ENCODE assay signal across 37 cellular contexts in the genomic region with DNA sequence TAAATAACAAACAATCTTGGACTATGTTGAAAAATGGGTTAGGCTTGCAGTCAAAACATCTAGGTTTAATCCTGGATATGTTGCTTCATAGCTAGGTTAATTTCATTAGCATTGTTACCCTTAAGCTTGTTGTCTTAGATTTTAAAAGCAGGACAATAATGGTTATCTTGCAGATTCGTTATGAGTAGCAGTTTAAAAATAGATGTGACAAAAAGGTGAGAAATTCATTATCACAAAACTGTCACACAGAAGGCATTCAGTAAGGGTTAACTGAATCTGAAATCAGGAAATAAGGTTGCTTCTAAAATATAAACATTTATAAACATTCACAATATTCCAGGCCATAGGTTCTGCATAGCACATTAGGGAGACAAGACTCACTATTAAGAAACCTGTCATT.
"Had no signal": no experiment of that assay in that cellular context is flagged by ENCODE, and none has a peak within 500 bp of the region (broad histone marks: within the 10 kb centered on the region; RNA-seq: fewer than 3 reads in every experiment).

No MANE protein-coding gene starts in this region.

- H3K4me3 ChIP-seq: adrenal gland, body of pancreas, coronary artery, dorsolateral prefrontal cortex, esophagus muscularis mucosa, gastrocnemius medialis, heart left ventricle had no signal

- H3K9me3 ChIP-seq: adrenal gland, body of pancreas, esophagus muscularis mucosa, gastrocnemius medialis had no signal

- H3K4me1 ChIP-seq: adrenal gland, body of pancreas, foreskin keratinocyte, gastrocnemius medialis had no signal

- ATAC-seq: activated CD4-positive, CD25-positive, alpha-beta regulatory T cell treated with anti-CD3 and anti-CD28 coated beads, Interleukin-2, amount 50 U/mL, for 24 hours; activated CD8-positive, alpha-beta memory T cell treated with anti-CD3 and anti-CD28 coated beads, Interleukin-2, amount 10 ng/mL, durations not matched to agents 7 days and 5 days; activated CD8-positive, alpha-beta T cell treated with anti-CD3 and anti-CD28 coated beads, Interleukin-2, amount 10 ng/mL, durations not matched to agents 7 days and 5 days; activated naive CD8-positive, alpha-beta T cell treated with anti-CD3 and anti-CD28 coated beads, Interleukin-2, amount 50 U/mL, for 24 hours; body of pancreas; foreskin keratinocyte; gastrocnemius medialis; heart left ventricle; T-helper 17 cell had no signal

- H3K36me3 ChIP-seq: adrenal gland, esophagus muscularis mucosa, gastrocnemius medialis, heart left ventricle, WERI-Rb-1 had no signal

- H3K27ac ChIP-seq: adrenal gland, body of pancreas, coronary artery, dorsolateral prefrontal cortex, esophagus muscularis mucosa, foreskin keratinocyte, gastrocnemius medialis, WERI-Rb-1 had no signal

- DNase-seq: activated B cell treated with CpG ODN at 0.5 μM for 24 hours; activated CD4-positive, alpha-beta T cell treated with anti-CD3 and anti-CD28 coated beads for 48 hours; activated CD4-positive, alpha-beta T cell treated with anti-CD3 and anti-CD28 coated beads, Interleukin-2, amount 50 U/mL, for 1 hour; activated CD4-positive, alpha-beta T cell treated with anti-CD3 and anti-CD28 coated beads, Interleukin-2, amount 50 U/mL, for 48 hours; activated CD8-positive, alpha-beta memory T cell treated with anti-CD3 and anti-CD28 coated beads, Interleukin-2, amount 10 ng/mL, durations not matched to agents 7 days and 5 days; activated CD8-positive, alpha-beta memory T cell treated with anti-CD3 and anti-CD28 coated beads, Interleukin-2, amount 50 U/mL, for 4 hours; activated CD8-positive, alpha-beta T cell treated with anti-CD3 and anti-CD28 coated beads, Interleukin-2, amount 10 ng/mL, durations not matched to agents 7 days and 5 days; activated effector memory CD4-positive, alpha-beta T cell treated with anti-CD3 and anti-CD28 coated beads, Interleukin-2, amount 50 U/mL, for 16 hours; activated naive CD4-positive, alpha-beta T cell treated with anti-CD3 and anti-CD28 coated beads for 36 hours; activated naive CD8-positive, alpha-beta T cell treated with anti-CD3 and anti-CD28 coated beads for 36 hours; activated naive CD8-positive, alpha-beta T cell treated with anti-CD3 and anti-CD28 coated beads, Interleukin-2, amount 50 U/mL, for 24 hours; activated T-cell treated with anti-CD3 and anti-CD28 coated beads, Interleukin-2, amount 50 U/mL, for 1 hour; activated T-cell treated with anti-CD3 and anti-CD28 coated beads, Interleukin-2, amount 50 U/mL, for 48 hours; adrenal gland; amygdala; aorta; body of pancreas; dorsolateral prefrontal cortex; effector memory CD4-positive, alpha-beta T cell; erythroblast; foreskin keratinocyte; gastrocnemius medialis; glutamatergic neuron; heart left ventricle; T-helper 1 cell; T-helper 17 cell; T1000; WERI-Rb-1 had no signal

- H3K27ac Mint-ChIP-seq: activated B cell treated with CpG ODN at 0.5 μM for 24 hours; activated CD8-positive, alpha-beta memory T cell treated with anti-CD3 and anti-CD28 coated beads, Interleukin-2, amount 10 ng/mL, durations not matched to agents 7 days and 5 days; activated CD8-positive, alpha-beta T cell treated with anti-CD3 and anti-CD28 coated beads, Interleukin-2, amount 10 ng/mL, durations not matched to agents 7 days and 5 days; activated naive CD4-positive, alpha-beta T cell treated with anti-CD3 and anti-CD28 coated beads for 36 hours; activated naive CD4-positive, alpha-beta T cell treated with anti-CD3 and anti-CD28 coated beads, Interleukin-2, amount 50 U/mL, for 24 hours; activated naive CD8-positive, alpha-beta T cell treated with anti-CD3 and anti-CD28 coated beads for 36 hours; activated naive CD8-positive, alpha-beta T cell treated with anti-CD3 and anti-CD28 coated beads, Interleukin-2, amount 50 U/mL, for 24 hours; activated T-helper 1 cell treated with anti-CD3 and anti-CD28 coated beads, Interleukin-12 subunit alpha, Interleukin-12 subunit beta, Interleukin-2, Interleukin-4 antibody, amounts not matched to agents 30 ng/mL and 10 ng/mL and 1 ng/mL, durations not matched to agents 14 hours and 24 hours and 36 hours; activated T-helper 2 cell treated with anti-CD3 and anti-CD28 coated beads, Interferon-gamma antibody, Interleukin-2, Interleukin-4, amounts not matched to agents 10 μg/mL and 5 μg/mL and 100 μg/mL, durations not matched to agents 14 hours and 24 hours and 36 hours; dendritic cell treated with granulocyte-macrophage colony-stimulating factor and Interleukin-4, amounts not matched to agents 40 ng/mL and 50 ng/mL, for 4 days; T-helper 17 cell; T-helper 2 cell treated with Interferon-gamma antibody and Interleukin-4, amounts not matched to agents 5 μg/mL and 100 μg/mL, for 36 hours had no signal

- H3K9me3 Mint-ChIP-seq: activated naive CD8-positive, alpha-beta T cell treated with anti-CD3 and anti-CD28 coated beads for 36 hours; activated naive CD8-positive, alpha-beta T cell treated with anti-CD3 and anti-CD28 coated beads, Interleukin-2, amount 50 U/mL, for 24 hours; activated T-helper 1 cell treated with anti-CD3 and anti-CD28 coated beads, Interleukin-12 subunit alpha, Interleukin-12 subunit beta, Interleukin-2, Interleukin-4 antibody, amounts not matched to agents 30 ng/mL and 10 ng/mL and 1 ng/mL, durations not matched to agents 14 hours and 24 hours and 36 hours; activated T-helper 2 cell treated with anti-CD3 and anti-CD28 coated beads, Interferon-gamma antibody, Interleukin-2, Interleukin-4, amounts not matched to agents 10 μg/mL and 5 μg/mL and 100 μg/mL, durations not matched to agents 14 hours and 24 hours and 36 hours; central memory CD8-positive, alpha-beta T cell had no signal

- H3K4me3 Mint-ChIP-seq: activated B cell treated with CpG ODN at 0.5 μM for 24 hours; activated CD8-positive, alpha-beta memory T cell treated with anti-CD3 and anti-CD28 coated beads, Interleukin-2, amount 10 ng/mL, durations not matched to agents 7 days and 5 days; activated CD8-positive, alpha-beta T cell treated with anti-CD3 and anti-CD28 coated beads, Interleukin-2, amount 10 ng/mL, durations not matched to agents 7 days and 5 days; activated naive CD4-positive, alpha-beta T cell treated with anti-CD3 and anti-CD28 coated beads for 36 hours; activated naive CD4-positive, alpha-beta T cell treated with anti-CD3 and anti-CD28 coated beads, Interleukin-2, amount 50 U/mL, for 24 hours; activated naive CD8-positive, alpha-beta T cell treated with anti-CD3 and anti-CD28 coated beads for 36 hours; activated naive CD8-positive, alpha-beta T cell treated with anti-CD3 and anti-CD28 coated beads, Interleukin-2, amount 50 U/mL, for 24 hours; activated T-helper 1 cell treated with anti-CD3 and anti-CD28 coated beads, Interleukin-12 subunit alpha, Interleukin-12 subunit beta, Interleukin-2, Interleukin-4 antibody, amounts not matched to agents 30 ng/mL and 10 ng/mL and 1 ng/mL, durations not matched to agents 14 hours and 24 hours and 36 hours; central memory CD8-positive, alpha-beta T cell; dendritic cell treated with granulocyte-macrophage colony-stimulating factor and Interleukin-4, amounts not matched to agents 40 ng/mL and 50 ng/mL, for 4 days; T-helper 17 cell; T-helper 2 cell treated with Interferon-gamma antibody and Interleukin-4, amounts not matched to agents 5 μg/mL and 100 μg/mL, for 36 hours had no signal

- H3K4me1 Mint-ChIP-seq: activated B cell treated with CpG ODN at 0.5 μM for 24 hours; activated CD8-positive, alpha-beta memory T cell treated with anti-CD3 and anti-CD28 coated beads, Interleukin-2, amount 10 ng/mL, durations not matched to agents 7 days and 5 days; activated naive CD4-positive, alpha-beta T cell treated with anti-CD3 and anti-CD28 coated beads, Interleukin-2, amount 50 U/mL, for 24 hours; activated naive CD8-positive, alpha-beta T cell treated with anti-CD3 and anti-CD28 coated beads for 36 hours; activated naive CD8-positive, alpha-beta T cell treated with anti-CD3 and anti-CD28 coated beads, Interleukin-2, amount 50 U/mL, for 24 hours; central memory CD8-positive, alpha-beta T cell had no signal

- H3K36me3 Mint-ChIP-seq: activated CD8-positive, alpha-beta memory T cell treated with anti-CD3 and anti-CD28 coated beads, Interleukin-2, amount 10 ng/mL, durations not matched to agents 7 days and 5 days; activated naive CD4-positive, alpha-beta T cell treated with anti-CD3 and anti-CD28 coated beads, Interleukin-2, amount 50 U/mL, for 24 hours; activated naive CD8-positive, alpha-beta T cell treated with anti-CD3 and anti-CD28 coated beads for 36 hours had no signal

- H3K27me3 Mint-ChIP-seq: activated B cell treated with CpG ODN at 0.5 μM for 24 hours; activated CD8-positive, alpha-beta memory T cell treated with anti-CD3 and anti-CD28 coated beads, Interleukin-2, amount 10 ng/mL, durations not matched to agents 7 days and 5 days; activated naive CD4-positive, alpha-beta T cell treated with anti-CD3 and anti-CD28 coated beads, Interleukin-2, amount 50 U/mL, for 24 hours; activated naive CD8-positive, alpha-beta T cell treated with anti-CD3 and anti-CD28 coated beads for 36 hours; activated naive CD8-positive, alpha-beta T cell treated with anti-CD3 and anti-CD28 coated beads, Interleukin-2, amount 50 U/mL, for 24 hours; central memory CD8-positive, alpha-beta T cell; dendritic cell treated with granulocyte-macrophage colony-stimulating factor and Interleukin-4, amounts not matched to agents 40 ng/mL and 50 ng/mL, for 4 days; T-helper 17 cell had no signal

- H3K27me3 ChIP-seq: adrenal gland, body of pancreas, dorsolateral prefrontal cortex, esophagus muscularis mucosa, foreskin keratinocyte, gastrocnemius medialis, heart left ventricle had no signal
